In the genomic region with DNA sequence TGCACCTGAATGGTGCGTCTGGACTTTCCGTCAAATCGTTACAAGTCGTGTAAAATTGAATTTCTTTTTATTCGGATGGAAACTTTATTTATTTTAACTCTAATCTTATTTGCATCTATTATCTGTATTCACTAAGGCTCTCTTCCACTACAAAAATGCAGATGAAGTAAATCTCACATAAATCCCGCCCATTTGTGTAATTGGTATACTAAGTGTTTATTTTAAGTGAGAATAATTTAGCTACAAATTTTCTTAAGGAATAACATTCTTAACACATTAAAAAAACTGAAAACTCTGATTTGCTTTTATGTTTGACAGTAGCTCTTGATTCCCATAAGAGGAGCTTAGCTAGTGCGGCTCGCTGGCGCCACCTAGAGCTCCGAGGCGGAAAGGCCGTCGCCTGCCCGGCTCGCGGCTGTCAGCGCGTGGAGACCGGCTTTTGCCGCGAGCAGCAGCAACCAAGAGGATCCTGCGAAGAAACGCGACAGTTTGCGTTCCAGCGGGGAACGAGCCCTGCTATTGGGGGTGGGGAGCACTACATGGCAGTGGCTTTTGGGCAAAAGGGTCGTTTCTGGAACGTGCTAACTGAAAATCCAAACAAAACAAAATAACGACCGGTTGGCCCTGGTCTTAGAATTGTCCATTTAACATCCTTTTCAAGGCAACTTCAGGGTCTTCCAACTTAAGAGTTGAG, we compare ENCODE assay signal across 9 cellular contexts. TPM values are rescaled to one million over a fixed set of nuclear protein-coding genes. Genes with fewer than 3 reads are reported as not detected.
DNase-seq lines count a peak whose midpoint lies in the region; ATAC-seq and TF ChIP-seq lines count a peak whose summit lies in the region.
"Had no signal": no experiment of that assay in that cellular context is flagged by ENCODE, and none has a peak within 500 bp of the region (broad histone marks: within the 10 kb centered on the region; RNA-seq: fewer than 3 reads in every experiment).

No MANE protein-coding gene starts in this region.

- DNase-seq in C1 segment of cervical spinal cord (lab: John Stamatoyannopoulos, UW) (peak in 12 of 14 donors; percentile 3 to 79 (median 54)), KG1 (lab: John Stamatoyannopoulos, UW) (peak; percentile 79), SK-N-DZ (ENCODE audit: low spot score) (peak; percentile 83), glomerular endothelial cell (ENCODE audit: extremely low read depth, low read depth, low spot score) (peak; percentile 51), tibial nerve (ENCODE audit: low spot score in 2 of 2) (peak; percentile 75 to 88)
- peak; percentile 93 for DNase-seq in activated naive CD4-positive, alpha-beta T cell treated with anti-CD3 and anti-CD28 coated beads for 36 hours

- H3K36me3 ChIP-seq in parathyroid adenoma (ENCODE audit: control insufficient read depth, insufficient read depth, low read length) (no peaks in the 10 kb centered on the region), tibial nerve (no peaks in the 10 kb centered on the region)

- H3K4me2 ChIP-seq in parathyroid adenoma (ENCODE audit: low read length) = no peak overlapping the region

- H3K4me1 ChIP-seq in parathyroid adenoma (no peaks in the 10 kb centered on the region), tibial nerve (peaks cover 0 to 61% (median 31%) of the 10 kb centered on the region in 4 donors)

- no peak for TF ChIP-seq POLR2A in tibial nerve (IDR thresholded peaks at IDR 0.05)

- H3K9me3 ChIP-seq in parathyroid adenoma (ENCODE audit: control insufficient read depth, low read length) (no peaks in the 10 kb centered on the region), tibial nerve (no peaks in the 10 kb centered on the region)

- peak; percentile 72 for TF ChIP-seq CTCF in parathyroid adenoma (IDR thresholded peaks at IDR 0.05)
- TF ChIP-seq CTCF in tibial nerve (IDR thresholded peaks at IDR 0.05) = peak; percentile 86 to 99 (median 98)

- no peak overlapping the region for H3K27ac ChIP-seq in parathyroid adenoma
- no peak overlapping the region for H3K27ac ChIP-seq in tibial nerve

- WGBS in tibial nerve, 2 donors = 1 to 2% methylated on average over 31 of the region's 31 CpGs

- peak overlapping the region; percentile 51 for H3K27ac Mint-ChIP-seq in activated naive CD4-positive, alpha-beta T cell treated with anti-CD3 and anti-CD28 coated beads for 36 hours

- no peak overlapping the region for H2AFZ ChIP-seq in parathyroid adenoma

- peaks cover 37% of the 10 kb centered on the region for H3K4me1 Mint-ChIP-seq in activated naive CD4-positive, alpha-beta T cell treated with anti-CD3 and anti-CD28 coated beads for 36 hours (ENCODE audit: low read depth)

- peak overlapping the region; percentile 62 for H3K4me3 Mint-ChIP-seq in activated naive CD4-positive, alpha-beta T cell treated with anti-CD3 and anti-CD28 coated beads for 36 hours

- intact Hi-C loops in activated naive CD4-positive, alpha-beta T cell treated with anti-CD3 and anti-CD28 coated beads for 36 hours (cut with micrococcal nuclease) = loop anchor here (1.0 to 10.0 kb wide), 16 partner anchors 10 to 1314 kb away; a partner anchor contains a TSS

- H3K27me3 ChIP-seq in parathyroid adenoma (ENCODE audit: control insufficient read depth, insufficient read depth, low read length) (peaks cover 51% of the 10 kb centered on the region), tibial nerve (peaks cover 21 to 86% of the 10 kb centered on the region in 2 donors)

- no peaks in the 10 kb centered on the region for H3K36me3 Mint-ChIP-seq in activated naive CD4-positive, alpha-beta T cell treated with anti-CD3 and anti-CD28 coated beads for 36 hours (ENCODE audit: low read depth)

- ATAC-seq in GM19324 (IDR thresholded peaks at IDR 0.05; ENCODE audit: low FRiP score, unreplicated experiment) = peak; percentile 71

- no peaks in the 10 kb centered on the region for H3K79me2 ChIP-seq in parathyroid adenoma

- no peaks in the 10 kb centered on the region for H3K9me3 Mint-ChIP-seq in activated naive CD4-positive, alpha-beta T cell treated with anti-CD3 and anti-CD28 coated beads for 36 hours

- no peak overlapping the region for H3K4me3 ChIP-seq in parathyroid adenoma (ENCODE audit: low read depth, low read length)
- no peak overlapping the region for H3K4me3 ChIP-seq in tibial nerve

- peaks cover 62% of the 10 kb centered on the region for H3K27me3 Mint-ChIP-seq in activated naive CD4-positive, alpha-beta T cell treated with anti-CD3 and anti-CD28 coated beads for 36 hours (ENCODE audit: low read depth)

- CTCF ChIA-PET in activated naive CD4-positive, alpha-beta T cell treated with anti-CD3 and anti-CD28 coated beads for 36 hours (lab: Charles Lee) = interaction anchor here (0.6 to 2.9 kb wide), 34 partner anchors 9 to 1314 kb away, joined by 3 to 22 read pairs (median 4); no protein-coding TSS in a partner anchor

- TF ChIP-seq EP300 in tibial nerve (IDR thresholded peaks at IDR 0.05) = peak in 1 of 2 donors; percentile 28

- H3K9ac ChIP-seq in parathyroid adenoma = no peak overlapping the region

RNA-seq across cellular contexts. Expression of a gene that starts 6.7 kb away (rescaled TPM):
- 0.39 TPM in 1 of 2 replicates, not detected in the other for polyA plus RNA-seq in SK-N-DZ (2014; cell fraction: cytosol; rRNA removed)
- 0.05 and 0.59 TPM in 2 replicates for polyA plus RNA-seq in SK-N-DZ (2014; cell fraction: nucleus; rRNA removed)
- total RNA-seq in activated naive CD4-positive, alpha-beta T cell treated with anti-CD3 and anti-CD28 coated beads for 36 hours = not detected
- not detected in 2 replicates for total RNA-seq in glomerular endothelial cell
- not detected for total RNA-seq in tibial nerve
- polyA plus RNA-seq: adipose tissue had no signal

RNA-seq across cellular contexts. Expression of a gene that starts 54.1 kb away (rescaled TPM):
- polyA plus RNA-seq in SK-N-DZ (2014; cell fraction: cytosol; rRNA removed) = 29.0 and 34.3 TPM in 2 replicates
- polyA plus RNA-seq in SK-N-DZ (2014; cell fraction: nucleus; rRNA removed) = 16.7 and 24.7 TPM in 2 replicates
- 10 to 100 TPM; 10.7 to 12.3 TPM for total RNA-seq in activated naive CD4-positive, alpha-beta T cell treated with anti-CD3 and anti-CD28 coated beads for 36 hours
- total RNA-seq in glomerular endothelial cell = 16.6 and 17.6 TPM in 2 replicates
- total RNA-seq in tibial nerve = 10 to 100 TPM; 13.5 to 32.0 (median 20.7) TPM
